In the genomic region with DNA sequence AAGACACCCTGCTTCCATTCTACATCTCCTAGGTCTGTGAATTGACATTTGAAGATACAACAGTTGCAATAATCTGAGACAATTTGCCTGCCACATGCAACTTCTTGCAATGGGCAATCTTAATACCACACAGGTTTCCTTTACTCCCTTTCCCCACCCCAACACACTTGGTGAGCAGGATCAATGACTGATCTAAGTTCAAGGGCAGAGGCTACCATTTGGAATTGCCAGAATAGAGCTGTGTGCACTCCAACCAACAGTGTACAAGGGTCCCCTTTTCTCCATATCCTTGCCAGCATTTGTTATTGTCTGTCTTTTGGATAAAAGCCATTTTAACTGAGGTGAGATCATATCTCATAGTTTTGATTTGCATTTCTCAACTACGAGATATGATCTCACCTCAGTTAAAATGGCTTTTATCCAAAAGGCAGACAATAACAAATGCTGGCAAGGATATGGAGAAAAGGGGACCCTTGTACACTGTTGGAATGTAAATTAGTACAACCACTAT, we compare ENCODE assay signal across 15 cellular contexts. TPM values are rescaled to one million over a fixed set of nuclear protein-coding genes. Genes with fewer than 3 reads are reported as not detected.
DNase-seq lines count a peak whose midpoint lies in the region; ATAC-seq and TF ChIP-seq lines count a peak whose summit lies in the region.
"Had no signal": no experiment of that assay in that cellular context is flagged by ENCODE, and none has a peak within 500 bp of the region (broad histone marks: within the 10 kb centered on the region; RNA-seq: fewer than 3 reads in every experiment).

No MANE protein-coding gene starts in this region.

- peak overlapping the region; percentile 7; the same call in 1 of the 2 replicates for H2AFZ ChIP-seq in SK-N-SH (ENCODE audit: low read depth)
- H2AFZ ChIP-seq: hepatocyte had no signal

- H3F3A ChIP-seq in SK-N-SH (replicated peaks; ENCODE audit: insufficient read depth), result peaks cover 49% of the 10 kb centered on the region

- DNase-seq in SK-N-SH, result no peak
- DNase-seq in dermis blood vessel endothelial cell, result peak; percentile 82
- no peak for DNase-seq in type B pancreatic cell (ENCODE audit: extremely low spot score, unreplicated experiment)
- no peak for DNase-seq in central memory CD4-positive, alpha-beta T cell
- DNase-seq in HAP-1 (ENCODE audit: low spot score in 2 of 2), result no peak
- no peak for DNase-seq in kidney tubule cell (ENCODE audit: low spot score)
- DNase-seq: effector CD4-positive, alpha-beta T cell; midbrain; NCI-H1436; SIG-M5 had no signal

- no peak for TF ChIP-seq CTCF in SK-N-SH (IDR thresholded peaks at IDR 0.05)
- no peak for TF ChIP-seq CTCF in type B pancreatic cell (conservative IDR thresholded peaks at IDR 0.05)

- H4K20me1 ChIP-seq in SK-N-SH (ENCODE audit: insufficient read depth), result no peaks in the 10 kb centered on the region

- no peak for ATAC-seq in SK-N-SH treated with all-trans-retinoic acid at 6 μM for 48 hours
- ATAC-seq: HCT116 had no signal

- CTCF ChIA-PET in SK-N-SH (lab: Yijun Ruan, JAX), result interaction anchor here (1.2 to 2.2 kb wide), 2 partner anchors 13 to 47 kb away, joined by 4 to 8 read pairs; no protein-coding TSS in a partner anchor

- H3K79me2 ChIP-seq in SK-N-SH (ENCODE audit: insufficient read depth), result peaks cover 13% of the 10 kb centered on the region
- H3K79me2 ChIP-seq: hepatocyte had no signal

- H3K27me3 ChIP-seq in SK-N-SH (ENCODE audit: insufficient read depth), result no peaks in the 10 kb centered on the region
- H3K27me3 ChIP-seq in muscle layer of duodenum (ENCODE audit: low read depth, low read length), result no peaks in the 10 kb centered on the region
- H3K27me3 ChIP-seq in HAP-1 (ENCODE audit: low read depth), result no peaks in the 10 kb centered on the region; the same call in 1 of the 2 replicates
- H3K27me3 ChIP-seq: hepatocyte had no signal

- H3K27ac ChIP-seq in SK-N-SH (ENCODE audit: low read depth in 2 of 2, low read length in 1 of 2), result peak overlapping the region; percentile 48 to 100
- H3K27ac ChIP-seq in muscle layer of duodenum (ENCODE audit: low read length), result peak overlapping the region; percentile 7

- no peak overlapping the region for H3K4me2 ChIP-seq in SK-N-SH
- H3K4me2 ChIP-seq: hepatocyte had no signal

- H3K4me1 ChIP-seq in SK-N-SH (ENCODE audit: control insufficient read depth in 1 of 2, insufficient read depth in 2 of 2, low read depth in 1 of 2, low read length in 1 of 2) (peaks cover 2 to 9% of the 10 kb centered on the region in 2 experiments; a peak in 3 of 4 replicates), muscle layer of duodenum (ENCODE audit: control insufficient read depth in 1 of 2, insufficient read depth in 2 of 2, low read length in 2 of 2) (peaks cover 0 to 6% of the 10 kb centered on the region in 2 donors), HAP-1 (peaks cover 6% of the 10 kb centered on the region)

- H3K27ac Mint-ChIP-seq in type B pancreatic cell, result peak overlapping the region; percentile 83

- peaks cover 26% of the 10 kb centered on the region for H3K4me1 Mint-ChIP-seq in type B pancreatic cell (ENCODE audit: unreplicated experiment)

- in situ Hi-C loops in HAP-1 (cut with MboI; ENCODE audit: low sequenced_read_pairs), result no loop called here

- WGBS in SK-N-SH (ENCODE audit: low lambda C conversion rate), result 45% methylated on average over 1 of the region's 1 CpG

- no peaks in the 10 kb centered on the region for H3K9me2 ChIP-seq in SK-N-SH

- TF ChIP-seq EP300 in SK-N-SH (IDR thresholded peaks at IDR 0.05; ENCODE audit: borderline replicate concordance in 1 of 2, low read depth in 1 of 2, low read length in 1 of 2), result no peak

- TF ChIP-seq RAD21 in SK-N-SH (IDR thresholded peaks at IDR 0.05; ENCODE audit: low read length), result no peak

- H3K36me3 ChIP-seq in SK-N-SH (replicated peaks in 1 of 2; ENCODE audit: control insufficient read depth in 1 of 2, insufficient read depth in 2 of 2, low read length in 1 of 2) (peaks cover 0 to 4% of the 10 kb centered on the region in 2 experiments), muscle layer of duodenum (ENCODE audit: control insufficient read depth in 1 of 2, insufficient read depth in 2 of 2, low read length in 2 of 2) (peaks cover 0 to 26% of the 10 kb centered on the region in 2 donors), HAP-1 (replicated peaks) (no peaks in the 10 kb centered on the region)

- H3K36me3 Mint-ChIP-seq in type B pancreatic cell, result peaks cover 4% of the 10 kb centered on the region

- H3K9ac ChIP-seq in SK-N-SH, result peak overlapping the region; percentile 78; the same call in 1 of the 2 replicates

- H3K4me3 ChIP-seq in SK-N-SH (ENCODE audit: low read depth in 2 of 2, low read length in 1 of 2) (no peak overlapping the region), muscle layer of duodenum (ENCODE audit: low read depth in 1 of 2, low read length in 2 of 2) (no peak overlapping the region), HAP-1 (no peak overlapping the region)
- H3K4me3 ChIP-seq: hepatocyte had no signal

- no peak overlapping the region for H3K4me3 Mint-ChIP-seq in type B pancreatic cell

- POLR2A ChIA-PET in SK-N-SH (lab: Yijun Ruan, JAX), result no interaction called here

- H3K9me3 Mint-ChIP-seq in type B pancreatic cell, result peaks cover 11% of the 10 kb centered on the region

- no peaks in the 10 kb centered on the region for H3K9me3 ChIP-seq in SK-N-SH
- H3K9me3 ChIP-seq in muscle layer of duodenum (ENCODE audit: control insufficient read depth in 1 of 2, low read length in 2 of 2), result no peaks in the 10 kb centered on the region
- no peaks in the 10 kb centered on the region for H3K9me3 ChIP-seq in HAP-1

- H3K27me3 Mint-ChIP-seq in type B pancreatic cell, result no peaks in the 10 kb centered on the region

TF ChIP-seq in SK-N-SH, 30 proteins besides CTCF, POLR2A, EP300 and RAD21:
- TF ChIP-seq, protein P1, sequence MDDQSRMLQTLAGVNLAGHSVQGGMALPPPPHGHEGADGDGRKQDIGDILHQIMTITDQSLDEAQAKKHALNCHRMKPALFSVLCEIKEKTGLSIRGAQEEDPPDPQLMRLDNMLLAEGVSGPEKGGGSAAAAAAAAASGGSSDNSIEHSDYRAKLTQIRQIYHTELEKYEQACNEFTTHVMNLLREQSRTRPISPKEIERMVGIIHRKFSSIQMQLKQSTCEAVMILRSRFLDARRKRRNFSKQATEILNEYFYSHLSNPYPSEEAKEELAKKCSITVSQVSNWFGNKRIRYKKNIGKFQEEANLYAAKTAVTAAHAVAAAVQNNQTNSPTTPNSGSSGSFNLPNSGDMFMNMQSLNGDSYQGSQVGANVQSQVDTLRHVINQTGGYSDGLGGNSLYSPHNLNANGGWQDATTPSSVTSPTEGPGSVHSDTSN (IDR thresholded peaks at IDR 0.05), result no peak
- TF ChIP-seq NFIC (IDR thresholded peaks at IDR 0.05; ENCODE audit: borderline replicate concordance), result peak; percentile 20; the same call in 1 of the 2 replicates
- no peak for TF ChIP-seq RCOR1 (IDR thresholded peaks at IDR 0.05; ENCODE audit: low read length)

TF ChIP-seq in SK-N-SH treated with all-trans-retinoic acid at 6 μM for 48 hours, 23 proteins besides CTCF, POLR2A, EP300 and RAD21 (continues in another document):
- TF ChIP-seq ZFP30 (CRISPR knock-in tag; IDR thresholded peaks at IDR 0.05) (no peak), BACH2 (CRISPR knock-in tag; IDR thresholded peaks at IDR 0.05; ENCODE audit: borderline replicate concordance) (no peak), PPARA (CRISPR knock-in tag; IDR thresholded peaks at IDR 0.05; ENCODE audit: borderline replicate concordance) (no peak), ISL1 (CRISPR knock-in tag; IDR thresholded peaks at IDR 0.05) (no peak), OSR1 (CRISPR knock-in tag; IDR thresholded peaks at IDR 0.05) (no peak), ZFP3 (CRISPR knock-in tag; IDR thresholded peaks at IDR 0.05) (no peak), SNAI2 (CRISPR knock-in tag; IDR thresholded peaks at IDR 0.05) (no peak)
- TF ChIP-seq, protein P2, sequence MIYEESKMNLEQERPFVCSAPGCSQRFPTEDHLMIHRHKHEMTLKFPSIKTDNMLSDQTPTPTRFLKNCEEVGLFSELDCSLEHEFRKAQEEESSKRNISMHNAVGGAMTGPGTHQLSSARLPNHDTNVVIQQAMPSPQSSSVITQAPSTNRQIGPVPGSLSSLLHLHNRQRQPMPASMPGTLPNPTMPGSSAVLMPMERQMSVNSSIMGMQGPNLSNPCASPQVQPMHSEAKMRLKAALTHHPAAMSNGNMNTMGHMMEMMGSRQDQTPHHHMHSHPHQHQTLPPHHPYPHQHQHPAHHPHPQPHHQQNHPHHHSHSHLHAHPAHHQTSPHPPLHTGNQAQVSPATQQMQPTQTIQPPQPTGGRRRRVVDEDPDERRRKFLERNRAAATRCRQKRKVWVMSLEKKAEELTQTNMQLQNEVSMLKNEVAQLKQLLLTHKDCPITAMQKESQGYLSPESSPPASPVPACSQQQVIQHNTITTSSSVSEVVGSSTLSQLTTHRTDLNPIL (CRISPR knock-in tag; IDR thresholded peaks at IDR 0.05; ENCODE audit: low read depth), result no peak
- TF ChIP-seq, protein P3, sequence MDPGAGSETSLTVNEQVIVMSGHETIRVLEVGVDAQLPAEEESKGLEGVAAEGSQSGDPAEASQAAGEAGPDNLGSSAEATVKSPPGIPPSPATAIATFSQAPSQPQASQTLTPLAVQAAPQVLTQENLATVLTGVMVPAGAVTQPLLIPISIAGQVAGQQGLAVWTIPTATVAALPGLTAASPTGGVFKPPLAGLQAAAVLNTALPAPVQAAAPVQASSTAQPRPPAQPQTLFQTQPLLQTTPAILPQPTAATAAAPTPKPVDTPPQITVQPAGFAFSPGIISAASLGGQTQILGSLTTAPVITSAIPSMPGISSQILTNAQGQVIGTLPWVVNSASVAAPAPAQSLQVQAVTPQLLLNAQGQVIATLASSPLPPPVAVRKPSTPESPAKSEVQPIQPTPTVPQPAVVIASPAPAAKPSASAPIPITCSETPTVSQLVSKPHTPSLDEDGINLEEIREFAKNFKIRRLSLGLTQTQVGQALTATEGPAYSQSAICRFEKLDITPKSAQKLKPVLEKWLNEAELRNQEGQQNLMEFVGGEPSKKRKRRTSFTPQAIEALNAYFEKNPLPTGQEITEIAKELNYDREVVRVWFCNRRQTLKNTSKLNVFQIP (CRISPR knock-in tag; IDR thresholded peaks at IDR 0.05; ENCODE audit: borderline replicate concordance, low read depth), result no peak

RNA-seq across cellular contexts. Expression of gene NNMT, which starts 2.9 kb away (rescaled TPM):
- polyA plus RNA-seq in SK-N-SH (2012; rRNA removed), result 84.6 and 106 TPM in 2 replicates
- 90.6 and 92.0 TPM in 2 replicates for polyA plus RNA-seq in SK-N-SH (2012; cell fraction: cytosol; rRNA removed)
- 109 and 183 TPM in 2 replicates for polyA plus RNA-seq in SK-N-SH (2012; cell fraction: nucleus; rRNA removed)
- total RNA-seq in dermis blood vessel endothelial cell, result 182 and 330 TPM in 2 replicates
- 0.64 and 2.8 TPM in 2 replicates for total RNA-seq in type B pancreatic cell (ENCODE audit: low replicate concordance)
- total RNA-seq: temporal lobe had no signal

Comparison
In these comparisons a context has a peak if more than half of its experiments do, and no peak if none do; other contexts are left out.
1. RNA of gene NNMT, which starts 2.9 kb away (total RNA-seq): 182 to 330 TPM in dermis blood vessel endothelial cell; 0.64 to 2.8 TPM in type B pancreatic cell; every median in the first group is over 10 times any median in the second.